ENCODE assay signal across 14 cellular contexts in genomic region chr10:63125459-63125858, GRCh38. TPM values are rescaled to one million over a fixed set of nuclear protein-coding genes. Genes with fewer than 3 reads are reported as not detected.
DNase-seq lines count a peak whose midpoint lies in the region; ATAC-seq and TF ChIP-seq lines count a peak whose summit lies in the region.
"Had no signal": no experiment of that assay in that cellular context is flagged by ENCODE, and none has a peak within 500 bp of the region (broad histone marks: within the 10 kb centered on the region; RNA-seq: fewer than 3 reads in every experiment).

No MANE protein-coding gene starts in this region.

- no peak overlapping the region for H3K4ac ChIP-seq in IMR-90 (ENCODE audit: low read depth, low read length)

- H3K27me3 ChIP-seq in IMR-90 (ENCODE audit: control insufficient read depth, insufficient read depth, low read length) (no peaks in the 10 kb centered on the region), PC-9 (ENCODE audit: insufficient read depth, low read depth) (no peaks in the 10 kb centered on the region)
- H3K27me3 ChIP-seq: BLaER1 had no signal

- H3K79me1 ChIP-seq in IMR-90 (ENCODE audit: low read depth in 1 of 2, low read length in 2 of 2): no peaks in the 10 kb centered on the region

- peaks cover 6% of the 10 kb centered on the region for H3K4me1 ChIP-seq in IMR-90 (ENCODE audit: control insufficient read depth, insufficient read depth, low read length)
- no peaks in the 10 kb centered on the region for H3K4me1 ChIP-seq in PC-9 (replicated peaks; ENCODE audit: insufficient read depth)
- H3K4me1 ChIP-seq: BLaER1 had no signal

- no peaks in the 10 kb centered on the region for H3K9me1 ChIP-seq in IMR-90 (ENCODE audit: insufficient read depth, low read length)

- no peak for TF ChIP-seq RAD21 in IMR-90 (IDR thresholded peaks at IDR 0.05; ENCODE audit: low read length)

- no peak overlapping the region for H2BK20ac ChIP-seq in IMR-90 (ENCODE audit: low read depth, low read length)

- no peak overlapping the region for H4K91ac ChIP-seq in IMR-90 (ENCODE audit: insufficient read depth, low read depth, low read length)

- H4K8ac ChIP-seq in IMR-90 (ENCODE audit: low read depth in 2 of 2, low read length in 2 of 2): no peak overlapping the region

- H2AK5ac ChIP-seq in IMR-90 (ENCODE audit: low read depth, low read length): peak overlapping the region; percentile 13; the same call in 1 of the 2 replicates

- H3K14ac ChIP-seq in IMR-90 (replicated peaks; ENCODE audit: low read depth, low read length): no peak overlapping the region

- CTCF ChIA-PET in IMR-90 (lab: Yijun Ruan, JAX) (interaction anchor here (0.6 kb wide), 1 partner anchor 632 kb away, joined by 4 read pairs; no protein-coding TSS in a partner anchor), PC-9 (lab: Charles Lee) (no interaction called here)

- no peak overlapping the region for H3K4me2 ChIP-seq in IMR-90 (ENCODE audit: low read depth, low read length)
- no peak overlapping the region for H3K4me2 ChIP-seq in PC-9
- H3K4me2 ChIP-seq: BLaER1, KMS-11 had no signal

- TF ChIP-seq POLR2A in IMR-90 (IDR thresholded peaks at IDR 0.05; ENCODE audit: low read depth, low read length): no peak

- POLR2A ChIA-PET in IMR-90 (lab: Charles Lee; ENCODE audit: unreplicated experiment): interaction anchor here (0.5 kb wide), 1 partner anchor 119 kb away, joined by 7 read pairs; no protein-coding TSS in a partner anchor
- POLR2A ChIA-PET in PC-9 (lab: Charles Lee; ENCODE audit: unreplicated experiment): no interaction called here

- DNase-seq in DMS 273 (lab: John Stamatoyannopoulos, UW; ENCODE audit: unreplicated experiment): peak; percentile 11
- DNase-seq in DMS 273 treated with DMSO at 0.1 percent for 48 hours (lab: John Stamatoyannopoulos, UW): no peak
- no peak for DNase-seq in IMR-90
- DNase-seq in PC-9: no peak
- DNase-seq in renal cortical epithelial cell (ENCODE audit: low read depth): peak; percentile 17
- no peak for DNase-seq in ACHN
- no peak for DNase-seq in middle frontal gyrus (ENCODE audit: extremely low spot score, low spot score)
- DNase-seq: AML-193; CD8-positive, alpha-beta memory T cell; DMS79; H9 had no signal

- no peak for TF ChIP-seq CTCF in IMR-90 (conservative IDR thresholded peaks at IDR 0.05; ENCODE audit: low read depth, low read length)
- no peak for TF ChIP-seq CTCF in PC-9 (conservative IDR thresholded peaks at IDR 0.05)

- H2BK15ac ChIP-seq in IMR-90 (ENCODE audit: low read depth, low read length): no peak overlapping the region

- H3K79me2 ChIP-seq in PC-9 (ENCODE audit: low read depth): no peaks in the 10 kb centered on the region

- no peak overlapping the region for H3K56ac ChIP-seq in IMR-90 (ENCODE audit: extremely low read depth, insufficient read depth, low read length)

- H3K36me3 ChIP-seq in IMR-90 (ENCODE audit: control insufficient read depth, insufficient read depth, low read length) (no peaks in the 10 kb centered on the region), PC-9 (ENCODE audit: low read depth) (no peaks in the 10 kb centered on the region)
- H3K36me3 ChIP-seq: BLaER1 had no signal

- no peak overlapping the region for H2AFZ ChIP-seq in IMR-90 (replicated peaks; ENCODE audit: low read length, poor library complexity)
- H2AFZ ChIP-seq in PC-9: peak overlapping the region; percentile 57; the same call in 1 of the 2 replicates

- WGBS in IMR-90 (ENCODE audit: extremely low coverage in 2 of 2, insufficient read length in 1 of 2), 2 experiments: 100% methylated on average over 1 of the region's 2 CpGs; no CpG with 5 or more reads in 1 of the 2 experiments

- H4K20me1 ChIP-seq in IMR-90 (ENCODE audit: insufficient read depth, low read length) (no peaks in the 10 kb centered on the region), PC-9 (ENCODE audit: insufficient read depth) (no peaks in the 10 kb centered on the region)
- H4K20me1 ChIP-seq: BLaER1 had no signal

- in situ Hi-C loops in IMR-90 (cut with MboI; ENCODE audit: low sequenced_read_pairs) (loop anchor here (25.0 kb wide), 1 partner anchor 1038 kb away; no protein-coding TSS in a partner anchor), ACHN (cut with HindIII; ENCODE audit: low pct_ligation_motif_present, low pct_unique_long_range_greater_than_20kb, low sequenced_read_pairs) (no loop called here)

- ATAC-seq in IMR-90 (ENCODE audit: low read depth): no peak

- no peaks in the 10 kb centered on the region for H3F3A ChIP-seq in PC-9 (ENCODE audit: insufficient read depth, low read depth)

- H3K4me3 ChIP-seq in IMR-90 (ENCODE audit: insufficient read depth, low read depth, low read length): no peak overlapping the region
- no peak overlapping the region for H3K4me3 ChIP-seq in PC-9
- H3K4me3 ChIP-seq: BLaER1 had no signal

- dilution Hi-C loops in IMR-90 (cut with HindIII; ENCODE audit: low sequenced_read_pairs, unreplicated experiment): no loop called here

- H2BK120ac ChIP-seq in IMR-90 (ENCODE audit: low read depth, low read length): no peak overlapping the region

- H4K5ac ChIP-seq in IMR-90 (ENCODE audit: low read depth, low read length): no peak overlapping the region

- no peak overlapping the region for H3K27ac ChIP-seq in IMR-90 (ENCODE audit: insufficient read depth, low read length)
- no peak overlapping the region for H3K27ac ChIP-seq in PC-9
- H3K27ac ChIP-seq: 22Rv1, BLaER1, KMS-11 had no signal

- intact Hi-C loops in IMR-90 (cut with micrococcal nuclease) (no loop called here), PC-9 (cut with micrococcal nuclease; ENCODE audit: unreplicated experiment) (no loop called here)

- BruUV-seq in IMR-90 (replicated peaks; lab: Mats Ljungman, UMichigan) (no TSS peak), PC-9 (replicated peaks; lab: Mats Ljungman, UMichigan) (no TSS peak)

- no peaks in the 10 kb centered on the region for H3K9me2 ChIP-seq in PC-9 (ENCODE audit: insufficient read depth)

- H3K18ac ChIP-seq in IMR-90 (ENCODE audit: low read depth, low read length): no peak overlapping the region

- H2BK5ac ChIP-seq in IMR-90 (ENCODE audit: low read depth, low read length, poor library complexity, severe bottlenecking): no peak overlapping the region

- H3K9me3 ChIP-seq in IMR-90 (ENCODE audit: control insufficient read depth, insufficient read depth, low read length): no peaks in the 10 kb centered on the region
- H3K9me3 ChIP-seq in PC-9 (ENCODE audit: insufficient read depth, low read depth): no peaks in the 10 kb centered on the region
- H3K9me3 ChIP-seq: BLaER1 had no signal

- no peak overlapping the region for H3K9ac ChIP-seq in IMR-90 (ENCODE audit: low read depth, low read length)
- H3K9ac ChIP-seq: BLaER1, KMS-11 had no signal

- no peak overlapping the region for H3K23ac ChIP-seq in IMR-90 (ENCODE audit: low read depth, low read length)

- H2AK9ac ChIP-seq in IMR-90 (replicated peaks; ENCODE audit: low read depth, low read length, poor library complexity): no peak overlapping the region

TF ChIP-seq in IMR-90, 13 proteins besides CTCF, POLR2A, EP300 and RAD21:
- TF ChIP-seq MXI1 (IDR thresholded peaks at IDR 0.05; ENCODE audit: borderline replicate concordance, low read depth, low read length): no peak
- TF ChIP-seq NFE2L2 (IDR thresholded peaks at IDR 0.05; ENCODE audit: low read depth, low read length): no peak
- no peak for TF ChIP-seq USF2 (IDR thresholded peaks at IDR 0.05; ENCODE audit: low read depth, low read length)
- TF ChIP-seq BHLHE40 (IDR thresholded peaks at IDR 0.05; ENCODE audit: low read depth, low read length): no peak
- TF ChIP-seq CEBPB (IDR thresholded peaks at IDR 0.05; ENCODE audit: low read depth, low read length): no peak
- TF ChIP-seq MAZ (IDR thresholded peaks at IDR 0.05; ENCODE audit: borderline replicate concordance, low read depth, low read length): no peak
- TF ChIP-seq, protein P1, sequence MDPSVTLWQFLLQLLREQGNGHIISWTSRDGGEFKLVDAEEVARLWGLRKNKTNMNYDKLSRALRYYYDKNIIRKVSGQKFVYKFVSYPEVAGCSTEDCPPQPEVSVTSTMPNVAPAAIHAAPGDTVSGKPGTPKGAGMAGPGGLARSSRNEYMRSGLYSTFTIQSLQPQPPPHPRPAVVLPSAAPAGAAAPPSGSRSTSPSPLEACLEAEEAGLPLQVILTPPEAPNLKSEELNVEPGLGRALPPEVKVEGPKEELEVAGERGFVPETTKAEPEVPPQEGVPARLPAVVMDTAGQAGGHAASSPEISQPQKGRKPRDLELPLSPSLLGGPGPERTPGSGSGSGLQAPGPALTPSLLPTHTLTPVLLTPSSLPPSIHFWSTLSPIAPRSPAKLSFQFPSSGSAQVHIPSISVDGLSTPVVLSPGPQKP (IDR thresholded peaks at IDR 0.05; ENCODE audit: borderline replicate concordance, low read depth, low read length): no peak
- no peak for TF ChIP-seq FOS (IDR thresholded peaks at IDR 0.05; ENCODE audit: low read depth, low read length)
- TF ChIP-seq MAFK (IDR thresholded peaks at IDR 0.05; ENCODE audit: low read depth, low read length): no peak
- no peak for TF ChIP-seq SMC3 (IDR thresholded peaks at IDR 0.05; ENCODE audit: low read depth, low read length)
- TF ChIP-seq RCOR1 (IDR thresholded peaks at IDR 0.05; ENCODE audit: insufficient replicate concordance, low read length): no peak
- TF ChIP-seq CHD1 (IDR thresholded peaks at IDR 0.05; ENCODE audit: low read depth, low read length): no peak
- no peak for TF ChIP-seq RFX5 (IDR thresholded peaks at IDR 0.05; ENCODE audit: low read depth, low read length)

RNA-seq across cellular contexts. Expression of gene NRBF2, which starts 7.7 kb away (rescaled TPM):
- total RNA-seq in IMR-90 (2012; rRNA removed): 19.9 and 26.9 TPM in 2 replicates
- 18.1 and 20.6 TPM in 2 replicates for polyA plus RNA-seq in IMR-90 (2012; rRNA removed)
- 4.8 and 6.7 TPM in 2 replicates for polyA plus RNA-seq in IMR-90 (2012; cell fraction: cytosol; rRNA removed)
- 1.7 and 7.1 TPM in 2 replicates for polyA plus RNA-seq in IMR-90 (2012; cell fraction: nucleus; rRNA removed; ENCODE audit: low replicate concordance)
- 14.7 and 22.1 TPM in 2 replicates for total RNA-seq in PC-9 (2021)
- total RNA-seq in renal cortical epithelial cell: 33.9 and 41.5 TPM in 2 replicates

Comparison
In these comparisons a context has a peak if more than half of its experiments do, and no peak if none do; other contexts are left out.
1. DNase-seq: peak in DMS 273 (single experiment) and renal cortical epithelial cell (single experiment); none in DMS 273 treated with DMSO at 0.1 percent for 48 hours (single experiment), IMR-90 (single experiment), PC-9 (0 of 2), ACHN (single experiment) and middle frontal gyrus (single experiment).